1 cellular context compared by ENCODE assay signal in genomic region chr3:13865581-13866405, GRCh38.
A peak's percentile ranks its signal among the peaks of the same experiment; 100 is the strongest.
TF ChIP-seq lines count a peak whose summit lies in the region.

No MANE protein-coding gene starts in this region.

TF ChIP-seq in K562, 482 proteins besides CTCF, POLR2A, EP300 and RAD21:
- peak; percentile 67 for TF ChIP-seq ZKSCAN1 (IDR thresholded peaks at IDR 0.05; ENCODE audit: low read depth, low read length)
- TF ChIP-seq MNT (conservative IDR thresholded peaks at IDR 0.05), result no peak
- peak; percentile 70; the same call in 1 of the 2 replicates for TF ChIP-seq ZNF263 (CRISPR knock-in tag; IDR thresholded peaks at IDR 0.05; ENCODE audit: borderline replicate concordance)
- TF ChIP-seq ZFP36 (IDR thresholded peaks at IDR 0.05; ENCODE audit: low read depth, low read length, partially characterized antibody), result peak; percentile 35
- TF ChIP-seq ZFX (CRISPR knock-in tag; IDR thresholded peaks at IDR 0.05), result no peak
